ENCODE assay signal across 10 cellular contexts in genomic region chr1:230681599-230681998, GRCh38. TPM values are rescaled to one million over a fixed set of nuclear protein-coding genes. Genes with fewer than 3 reads are reported as not detected.
DNase-seq lines count a peak whose midpoint lies in the region; ATAC-seq, FAIRE-seq and TF ChIP-seq lines count a peak whose summit lies in the region.
"Had no signal": no experiment of that assay in that cellular context is flagged by ENCODE, and none has a peak within 500 bp of the region (broad histone marks: within the 10 kb centered on the region; RNA-seq: fewer than 3 reads in every experiment).

No MANE protein-coding gene starts in this region.

- no peaks in the 10 kb centered on the region for H3K4me1 ChIP-seq in kidney (ENCODE audit: control insufficient read depth in 1 of 2, insufficient read depth in 1 of 2, low read depth in 1 of 2, low read length in 2 of 2)
- H3K4me1 ChIP-seq: BLaER1 treated with 17β-estradiol and CSF1 and Interleukin-3, amounts not matched to agents 10 nM and 100 nM had no signal

- H3K27ac ChIP-seq in kidney (ENCODE audit: low read depth in 2 of 2, low read length in 2 of 2): no peak overlapping the region
- H3K27ac ChIP-seq: BLaER1 treated with 17β-estradiol and CSF1 and Interleukin-3, amounts not matched to agents 10 nM and 100 nM; SJSA1 had no signal

- TF ChIP-seq POLR2A in erythroblast (IDR thresholded peaks at IDR 0.05; ENCODE audit: low read length): no peak

- TF ChIP-seq CTCF in kidney (IDR thresholded peaks at IDR 0.05; ENCODE audit: borderline replicate concordance, extremely low read depth, insufficient read depth): no peak

- no peak for FAIRE-seq in kidney (lab: Jason Lieb, UNC)

- ATAC-seq in activated CD4-positive, CD25-positive, alpha-beta regulatory T cell treated with anti-CD3 and anti-CD28 coated beads, Interleukin-2, amount 50 U/mL, for 24 hours: peak; percentile 68 to 73
- peak; percentile 52 for ATAC-seq in stimulated activated naive CD8-positive, alpha-beta T cell treated with anti-CD3 and anti-CD28 coated beads, Interleukin-15, Interleukin-2, amounts not matched to agents 100 U/mL and 50 U/mL, for 24 hours
- no peak for ATAC-seq in GM18868 (IDR thresholded peaks at IDR 0.05; ENCODE audit: unreplicated experiment)
- no peak for ATAC-seq in GM19035 (IDR thresholded peaks at IDR 0.05; ENCODE audit: unreplicated experiment)

- intact Hi-C loops in kidney (cut with DNase I): no loop called here

- H3K4me3 ChIP-seq in kidney (ENCODE audit: low read length in 2 of 2): no peak overlapping the region
- H3K4me3 ChIP-seq: BLaER1 treated with 17β-estradiol and CSF1 and Interleukin-3, amounts not matched to agents 10 nM and 100 nM; SJSA1 had no signal

- H3K9me3 ChIP-seq in kidney (ENCODE audit: control insufficient read depth in 1 of 2, low read length in 2 of 2): no peaks in the 10 kb centered on the region
- H3K9me3 ChIP-seq: SJSA1 had no signal

- H3K36me3 ChIP-seq in kidney (ENCODE audit: control insufficient read depth in 1 of 2, insufficient read depth in 2 of 2, low read length in 2 of 2): peaks cover 22 to 52% of the 10 kb centered on the region in 2 donors

- DNase-seq in activated CD4-positive, CD25-positive, alpha-beta regulatory T cell treated with anti-CD3 and anti-CD28 coated beads, Interleukin-2, amount 50 U/mL, for 72 hours: no peak
- DNase-seq in NCI-H510A treated with DMSO at 0.1 percent for 48 hours (lab: John Stamatoyannopoulos, UW) (peak; percentile 89), erythroblast (lab: John Stamatoyannopoulos, UW) (peak; percentile 11 to 32), kidney (no peak)
- no peak for DNase-seq in stimulated activated naive CD8-positive, alpha-beta T cell treated with anti-CD3 and anti-CD28 coated beads, Interleukin-15, Interleukin-2, amounts not matched to agents 100 U/mL and 50 U/mL, for 24 hours

- H3K9ac ChIP-seq in kidney (ENCODE audit: low read length in 2 of 2): no peak overlapping the region
- H3K9ac ChIP-seq: BLaER1 treated with 17β-estradiol and CSF1 and Interleukin-3, amounts not matched to agents 10 nM and 100 nM had no signal

RNA-seq across cellular contexts. Expression of gene AGT, which starts 32.3 kb away (rescaled TPM):
- 30.1 TPM for total RNA-seq in kidney
- 65.1 TPM for polyA plus RNA-seq in kidney (ENCODE audit: insufficient read depth, low read depth, low replicate concordance)
- total RNA-seq: SJSA1 had no signal

RNA-seq across cellular contexts. Expression of gene COG2, which starts 39.3 kb away (rescaled TPM):
- total RNA-seq in kidney: 30.7 TPM
- polyA plus RNA-seq in kidney (ENCODE audit: insufficient read depth, low read depth, low replicate concordance): 17.9 TPM

Comparison
In these comparisons a context has a peak if more than half of its experiments do, and no peak if none do; other contexts are left out.
1. ATAC-seq: peak in activated CD4-positive, CD25-positive, alpha-beta regulatory T cell treated with anti-CD3 and anti-CD28 coated beads, Interleukin-2, amount 50 U/mL, for 24 hours (2 of 2) and stimulated activated naive CD8-positive, alpha-beta T cell treated with anti-CD3 and anti-CD28 coated beads, Interleukin-15, Interleukin-2, amounts not matched to agents 100 U/mL and 50 U/mL, for 24 hours (single experiment); none in GM18868 (single experiment) and GM19035 (single experiment).
2. DNase-seq: peak in NCI-H510A treated with DMSO at 0.1 percent for 48 hours (single experiment) and erythroblast (2 of 2); none in activated CD4-positive, CD25-positive, alpha-beta regulatory T cell treated with anti-CD3 and anti-CD28 coated beads, Interleukin-2, amount 50 U/mL, for 72 hours (single experiment), stimulated activated naive CD8-positive, alpha-beta T cell treated with anti-CD3 and anti-CD28 coated beads, Interleukin-15, Interleukin-2, amounts not matched to agents 100 U/mL and 50 U/mL, for 24 hours (single experiment) and kidney (single experiment).